19 cellular contexts compared by ENCODE assay signal in genomic region chr2:139007130-139007529, GRCh38.
DNase-seq lines count a peak whose midpoint lies in the region; ATAC-seq lines count a peak whose summit lies in the region.
"Had no signal": no experiment of that assay in that cellular context is flagged by ENCODE, and none has a peak within 500 bp of the region (broad histone marks: within the 10 kb centered on the region; RNA-seq: fewer than 3 reads in every experiment).

No MANE protein-coding gene starts in this region.

- no peaks in the 10 kb centered on the region for H3K36me3 Mint-ChIP-seq in activated T-cell treated with anti-CD3 and anti-CD28 coated beads, Interleukin-2, amount 50 U/mL, for 4 hours (ENCODE audit: insufficient read depth)
- H3K36me3 Mint-ChIP-seq: CD8-positive, alpha-beta T cell had no signal

- peak; percentile 48 for ATAC-seq in left ventricle myocardium superior
- peak; percentile 67 for ATAC-seq in sciatic nerve
- ATAC-seq in activated T-cell treated with anti-CD3 and anti-CD28 coated beads, Interleukin-2, amount 50 U/mL, for 4 hours = no peak
- no peak for ATAC-seq in GM21825 (IDR thresholded peaks at IDR 0.05; ENCODE audit: unreplicated experiment)
- ATAC-seq: A549; CD8-positive, alpha-beta T cell; GM12878 had no signal

- no peak for DNase-seq in left ventricle myocardium superior
- DNase-seq in cardiac septum (ENCODE audit: low spot score) = no peak
- DNase-seq in sciatic nerve (ENCODE audit: low spot score) = no peak
- DNase-seq in activated T-cell treated with anti-CD3 and anti-CD28 coated beads, Interleukin-2, amount 50 U/mL, for 4 hours = no peak
- DNase-seq: AML-193; Caco-2; CD4-positive, alpha-beta T cell; CD8-positive, alpha-beta T cell; DMS 273 treated with DMSO at 0.1 percent for 48 hours; DMS153; DMS53; DMS79; DND-41; EL; GDM1 had no signal

- no peaks in the 10 kb centered on the region for H3K9me3 Mint-ChIP-seq in activated T-cell treated with anti-CD3 and anti-CD28 coated beads, Interleukin-2, amount 50 U/mL, for 4 hours

- no peak overlapping the region for H3K4me3 Mint-ChIP-seq in activated T-cell treated with anti-CD3 and anti-CD28 coated beads, Interleukin-2, amount 50 U/mL, for 4 hours
- H3K4me3 Mint-ChIP-seq: B cell; CD4-positive, alpha-beta T cell; CD8-positive, alpha-beta T cell had no signal

- H3K4me1 Mint-ChIP-seq in activated T-cell treated with anti-CD3 and anti-CD28 coated beads, Interleukin-2, amount 50 U/mL, for 4 hours (ENCODE audit: low read depth) = no peaks in the 10 kb centered on the region
- H3K4me1 Mint-ChIP-seq: B cell had no signal

- H3K27me3 Mint-ChIP-seq in activated T-cell treated with anti-CD3 and anti-CD28 coated beads, Interleukin-2, amount 50 U/mL, for 4 hours (ENCODE audit: low read depth) = no peaks in the 10 kb centered on the region
- H3K27me3 Mint-ChIP-seq: B cell; CD4-positive, alpha-beta T cell had no signal

- intact Hi-C loops in left ventricle myocardium superior (cut with micrococcal nuclease) (no loop called here), cardiac septum (cut with DNase I) (no loop called here), sciatic nerve (cut with DNase I) (no loop called here)

Comparison
In these comparisons a context has a peak if more than half of its experiments do, and no peak if none do; other contexts are left out.
1. ATAC-seq: peak in left ventricle myocardium superior (single experiment) and sciatic nerve (single experiment); none in activated T-cell treated with anti-CD3 and anti-CD28 coated beads, Interleukin-2, amount 50 U/mL, for 4 hours (0 of 2) and GM21825 (single experiment).